8 cellular contexts compared by ENCODE assay signal in the genomic region with DNA sequence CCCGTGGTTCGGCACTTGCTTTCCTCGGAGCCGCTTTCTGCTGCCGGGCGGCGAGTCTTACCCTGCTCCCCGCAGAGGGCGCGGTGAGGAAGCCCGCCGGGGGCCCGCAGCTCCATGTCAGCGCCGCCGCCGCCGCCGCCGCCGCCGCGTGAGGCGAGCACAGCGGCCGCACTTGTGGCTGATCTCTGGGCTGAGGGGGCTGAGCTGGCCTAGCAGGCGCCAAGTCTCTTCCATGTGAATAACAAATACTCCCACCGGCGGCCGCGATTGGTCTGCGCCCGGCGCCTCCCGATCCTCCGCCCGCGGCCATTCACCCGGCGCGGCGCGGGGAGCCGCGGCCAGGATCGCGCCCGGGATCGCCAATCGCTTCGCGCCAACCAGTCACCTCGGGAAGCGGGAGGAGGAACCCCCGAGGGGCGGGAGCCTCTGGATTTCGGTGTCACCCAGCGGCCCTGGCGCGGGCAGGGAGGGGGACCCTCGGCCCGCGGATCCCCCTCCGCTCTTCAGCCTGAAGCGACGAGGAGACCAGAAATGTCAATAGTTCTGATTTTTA. TPM values are rescaled to one million over a fixed set of nuclear protein-coding genes. Genes with fewer than 3 reads are reported as not detected.
DNase-seq lines count a peak whose midpoint lies in the region; ATAC-seq and TF ChIP-seq lines count a peak whose summit lies in the region.

A gene (minus strand): TSS at position 206 of the 553 bp plus-strand sequence.

- H3K27ac ChIP-seq in SJSA1: no peak within 1 kb of the TSS
- peak within 1 kb of the TSS; percentile 32 for H3K27ac ChIP-seq in colonic mucosa

- H3K36me3 ChIP-seq in SJSA1 (no peaks in the 10 kb centered on the region), colonic mucosa (no peaks in the 10 kb centered on the region)

- H3K4me1 ChIP-seq in SJSA1 (replicated peaks): peaks cover 21% of the 10 kb centered on the region
- H3K4me1 ChIP-seq in colonic mucosa: no peaks in the 10 kb centered on the region

- ATAC-seq in left lobe of liver: peak; percentile 77

- peak; percentile 70 for DNase-seq in activated effector memory CD4-positive, alpha-beta T cell treated with anti-CD3 and anti-CD28 coated beads, Interleukin-2, amount 50 U/mL, for 16 hours
- DNase-seq in activated effector memory CD4-positive, alpha-beta T cell treated with Interleukin-2 at 50 U/mL for 16 hours: no peak
- peak; percentile 70 for DNase-seq in HuH-7.5 (ENCODE audit: low spot score)
- DNase-seq in SJSA1 (ENCODE audit: low read depth in 1 of 2, low spot score in 2 of 2): peak; percentile 32 to 55
- peak; percentile 40 for DNase-seq in colonic mucosa
- peak; percentile 79 for DNase-seq in left lobe of liver (ENCODE audit: low spot score)
- DNase-seq in stimulated activated CD4-positive, alpha-beta T cell treated with anti-CD3 and anti-CD28 coated beads, Interleukin-4, amount 100 ng/mL, for 4 hours: peak; percentile 11 to 21
- DNase-seq in SKM-1 (lab: John Stamatoyannopoulos, UW; ENCODE audit: unreplicated experiment): no peak

- TF ChIP-seq CTCF in colonic mucosa (IDR thresholded peaks at IDR 0.05): no peak

- H3K4me3 ChIP-seq in SJSA1 (peak within 1 kb of the TSS; percentile 41), colonic mucosa (peak within 1 kb of the TSS; percentile 93)

- intact Hi-C loops in colonic mucosa (cut with DNase I): loop anchor here (5.0 to 10.0 kb wide), 2 partner anchors 146 to 448 kb away; no protein-coding TSS in a partner anchor

- H3K27me3 ChIP-seq in SJSA1 (replicated peaks) (peaks cover 75% of the 10 kb centered on the region), colonic mucosa (peaks cover 18% of the 10 kb centered on the region)

- H3K9me3 ChIP-seq in SJSA1 (replicated peaks) (no peaks in the 10 kb centered on the region; the same call in 1 of the 2 replicates), colonic mucosa (no peaks in the 10 kb centered on the region)

- peak within 1 kb of the TSS; percentile 66 to 75 for H3K9ac ChIP-seq in colonic mucosa (ENCODE audit: low read depth in 2 of 2, low read length in 2 of 2)

RNA-seq across cellular contexts. Expression of the gene that starts here (rescaled TPM):
- not detected in 2 replicates for total RNA-seq in SJSA1 (2014; rRNA removed; shearing (Covaris generic))
- 1 to 10 TPM; 2.2 to 2.5 TPM for total RNA-seq in colonic mucosa
- total RNA-seq in left lobe of liver: 6.7 TPM

Comparison
In these comparisons a context has a peak if more than half of its experiments do, and no peak if none do; other contexts are left out.
1. DNase-seq: peak in activated effector memory CD4-positive, alpha-beta T cell treated with anti-CD3 and anti-CD28 coated beads, Interleukin-2, amount 50 U/mL, for 16 hours (single experiment), HuH-7.5 (single experiment), colonic mucosa (single experiment), left lobe of liver (single experiment) and stimulated activated CD4-positive, alpha-beta T cell treated with anti-CD3 and anti-CD28 coated beads, Interleukin-4, amount 100 ng/mL, for 4 hours (2 of 2); none in activated effector memory CD4-positive, alpha-beta T cell treated with Interleukin-2 at 50 U/mL for 16 hours (single experiment) and SKM-1 (single experiment).
2. Peak in DNase-seq and H3K4me3 ChIP-seq in SJSA1; RNA of the gene not detected or under 1 TPM.